In genomic region chr18:59898609-59899297, GRCh38 we compare ENCODE assay signal across 8 cellular contexts. TPM values are rescaled to one million over a fixed set of nuclear protein-coding genes. Genes with fewer than 3 reads are reported as not detected.
DNase-seq lines count a peak whose midpoint lies in the region; ATAC-seq and TF ChIP-seq lines count a peak whose summit lies in the region.

No MANE protein-coding gene starts in this region.

- H3K4me3 Mint-ChIP-seq in activated T-helper 1 cell treated with anti-CD3 and anti-CD28 coated beads, Interleukin-12 subunit alpha, Interleukin-12 subunit beta, Interleukin-2, Interleukin-4 antibody, amounts not matched to agents 30 ng/mL and 10 ng/mL and 1 ng/mL, durations not matched to agents 14 hours and 24 hours and 36 hours: peak overlapping the region; percentile 97

- peak overlapping the region; percentile 82 for H3K27ac ChIP-seq in upper lobe of right lung

- peaks cover 29% of the 10 kb centered on the region for H3K36me3 Mint-ChIP-seq in activated T-helper 1 cell treated with anti-CD3 and anti-CD28 coated beads, Interleukin-12 subunit alpha, Interleukin-12 subunit beta, Interleukin-2, Interleukin-4 antibody, amounts not matched to agents 30 ng/mL and 10 ng/mL and 1 ng/mL, durations not matched to agents 14 hours and 24 hours and 36 hours (ENCODE audit: low read depth)

- POLR2A ChIA-PET in BJ (lab: Charles Lee): no interaction called here

- H3K27me3 ChIP-seq in BJ (ENCODE audit: control insufficient read depth, insufficient read depth, low read length) (no peaks in the 10 kb centered on the region), H7 (ENCODE audit: control insufficient read depth, insufficient read depth, low read length) (no peaks in the 10 kb centered on the region), upper lobe of right lung (peaks cover 4% of the 10 kb centered on the region)

- H3K36me3 ChIP-seq in BJ (ENCODE audit: control insufficient read depth, insufficient read depth, low read length) (no peaks in the 10 kb centered on the region), H7 (replicated peaks; ENCODE audit: control insufficient read depth, insufficient read depth, low read length) (peaks cover 15% of the 10 kb centered on the region), upper lobe of right lung (no peaks in the 10 kb centered on the region)

- no peaks in the 10 kb centered on the region for H3K9me3 Mint-ChIP-seq in activated T-helper 1 cell treated with anti-CD3 and anti-CD28 coated beads, Interleukin-12 subunit alpha, Interleukin-12 subunit beta, Interleukin-2, Interleukin-4 antibody, amounts not matched to agents 30 ng/mL and 10 ng/mL and 1 ng/mL, durations not matched to agents 14 hours and 24 hours and 36 hours

- H3K4me3 ChIP-seq in BJ (ENCODE audit: low read depth, low read length): peak overlapping the region; percentile 71
- H3K4me3 ChIP-seq in H7 (ENCODE audit: insufficient read depth, low read depth, low read length): peak overlapping the region; percentile 49
- peak overlapping the region; percentile 77 for H3K4me3 ChIP-seq in upper lobe of right lung

- H3K27me3 Mint-ChIP-seq in activated T-helper 1 cell treated with anti-CD3 and anti-CD28 coated beads, Interleukin-12 subunit alpha, Interleukin-12 subunit beta, Interleukin-2, Interleukin-4 antibody, amounts not matched to agents 30 ng/mL and 10 ng/mL and 1 ng/mL, durations not matched to agents 14 hours and 24 hours and 36 hours (ENCODE audit: insufficient read depth): no peaks in the 10 kb centered on the region

- peaks cover 35% of the 10 kb centered on the region for H3K4me1 Mint-ChIP-seq in activated T-helper 1 cell treated with anti-CD3 and anti-CD28 coated beads, Interleukin-12 subunit alpha, Interleukin-12 subunit beta, Interleukin-2, Interleukin-4 antibody, amounts not matched to agents 30 ng/mL and 10 ng/mL and 1 ng/mL, durations not matched to agents 14 hours and 24 hours and 36 hours (ENCODE audit: low read depth)

- ATAC-seq in upper lobe of right lung: peak; percentile 1

- DNase-seq in BJ (ENCODE audit: low read depth) (no peak), H7 (no peak), left kidney (ENCODE audit: low read depth, low spot score) (peak; percentile 26), upper lobe of right lung (no peak), NCI-H1694 (lab: John Stamatoyannopoulos, UW) (no peak), NCI-H2171 treated with DMSO at 0.1 percent for 48 hours (lab: John Stamatoyannopoulos, UW) (no peak)
- DNase-seq in activated T-helper 1 cell treated with anti-CD3 and anti-CD28 coated beads, Interleukin-12 subunit alpha, Interleukin-12 subunit beta, Interleukin-2, Interleukin-4 antibody, amounts not matched to agents 30 ng/mL and 10 ng/mL and 1 ng/mL, durations not matched to agents 14 hours and 24 hours and 36 hours (ENCODE audit: low spot score): no peak
- DNase-seq in activated CD4-positive, CD25-positive, alpha-beta regulatory T cell (lab: John Stamatoyannopoulos, UW): no peak

- TF ChIP-seq CTCF in BJ (IDR thresholded peaks at IDR 0.05; ENCODE audit: insufficient read depth, low read depth, low read length) (no peak), upper lobe of right lung (IDR thresholded peaks at IDR 0.05) (no peak)

- H3K27ac Mint-ChIP-seq in activated T-helper 1 cell treated with anti-CD3 and anti-CD28 coated beads, Interleukin-12 subunit alpha, Interleukin-12 subunit beta, Interleukin-2, Interleukin-4 antibody, amounts not matched to agents 30 ng/mL and 10 ng/mL and 1 ng/mL, durations not matched to agents 14 hours and 24 hours and 36 hours: peak overlapping the region; percentile 96

- CTCF ChIA-PET in BJ (lab: Yijun Ruan, JAX): interaction anchor here (0.6 to 1.0 kb wide), 4 partner anchors 16 to 689 kb away, joined by 3 to 11 read pairs (median 4); no protein-coding TSS in a partner anchor

- H3K9me3 ChIP-seq in upper lobe of right lung: no peaks in the 10 kb centered on the region

- intact Hi-C loops in activated T-helper 1 cell treated with anti-CD3 and anti-CD28 coated beads, Interleukin-12 subunit alpha, Interleukin-12 subunit beta, Interleukin-2, Interleukin-4 antibody, amounts not matched to agents 30 ng/mL and 10 ng/mL and 1 ng/mL, durations not matched to agents 14 hours and 24 hours and 36 hours (cut with micrococcal nuclease): loop anchor here (1.0 to 2.0 kb wide), 6 partner anchors 12 to 540 kb away; partner anchors contain the start of gene LMAN1
- intact Hi-C loops in upper lobe of right lung (cut with DNase I): no loop called here

- H3K4me1 ChIP-seq in upper lobe of right lung: no peaks in the 10 kb centered on the region

RNA-seq across cellular contexts. Expression of gene PMAIP1, which starts 1.0 kb away (rescaled TPM):
- polyA plus RNA-seq in BJ (2011; rRNA removed): 6.8 and 12.4 TPM in 2 replicates
- 4.4 and 4.9 TPM in 2 replicates for polyA minus RNA-seq in BJ (2011; rRNA and poly(A)+ RNA removed)
- total RNA-seq in H7 (2014; rRNA removed; shearing (Covaris generic)): 131 and 207 TPM in 2 replicates
- total RNA-seq in activated T-helper 1 cell treated with anti-CD3 and anti-CD28 coated beads, Interleukin-12 subunit alpha, Interleukin-12 subunit beta, Interleukin-2, Interleukin-4 antibody, amounts not matched to agents 30 ng/mL and 10 ng/mL and 1 ng/mL, durations not matched to agents 14 hours and 24 hours and 36 hours: 57.2 and 59.5 TPM in 2 replicates
- total RNA-seq in upper lobe of right lung: 3.1 TPM

Comparison
In these comparisons a context has a peak if more than half of its experiments do, and no peak if none do; other contexts are left out.
1. RNA of gene PMAIP1, which starts 1.0 kb away (total RNA-seq): 131 to 207 TPM in H7 and 57.2 to 59.5 TPM in activated T-helper 1 cell treated with anti-CD3 and anti-CD28 coated beads, Interleukin-12 subunit alpha, Interleukin-12 subunit beta, Interleukin-2, Interleukin-4 antibody, amounts not matched to agents 30 ng/mL and 10 ng/mL and 1 ng/mL, durations not matched to agents 14 hours and 24 hours and 36 hours; 3.1 TPM in upper lobe of right lung (single experiment); every median in the first group is over 10 times any median in the second.
2. Peak in every context shown above with its lines, with median percentiles within 50 percentile points of each other: H3K4me3 ChIP-seq.